ENCODE assay signal across 8 cellular contexts in the genomic region with DNA sequence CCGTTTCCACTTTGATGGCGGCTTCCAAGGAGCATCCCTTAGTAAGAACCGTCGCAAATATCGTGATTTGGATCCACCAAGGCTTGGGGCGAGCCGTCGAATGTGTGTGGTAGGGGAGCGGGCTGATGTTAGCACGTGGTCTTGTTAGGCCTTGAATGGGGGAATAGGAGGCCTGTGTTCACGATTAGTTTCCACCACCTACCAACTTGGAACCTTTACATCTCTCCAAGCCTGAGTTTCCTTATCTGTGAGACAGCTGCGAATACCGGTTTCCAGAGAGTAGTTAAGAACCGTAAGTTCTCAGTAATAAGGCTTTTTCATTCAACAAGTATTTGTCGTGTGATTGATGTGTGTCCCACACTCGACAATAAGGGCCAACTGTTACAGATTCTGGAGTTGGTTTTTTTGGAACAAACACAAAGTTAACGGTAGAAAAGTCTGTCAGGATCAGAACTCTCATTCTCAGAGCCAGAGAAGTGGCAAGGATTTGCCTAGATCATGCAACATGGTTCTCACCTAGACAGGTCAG. TPM values are rescaled to one million over a fixed set of nuclear protein-coding genes. Genes with fewer than 3 reads are reported as not detected.
A peak's percentile ranks its signal among the peaks of the same experiment; 100 is the strongest.
DNase-seq lines count a peak whose midpoint lies in the region; ATAC-seq and TF ChIP-seq lines count a peak whose summit lies in the region.

No MANE protein-coding gene starts in this region.

- H3K27me3 ChIP-seq in right cardiac atrium (ENCODE audit: control insufficient read depth, insufficient read depth) = no peaks in the 10 kb centered on the region

- no peak for TF ChIP-seq CTCF in WI38 (IDR thresholded peaks at IDR 0.05; ENCODE audit: low read depth, low read length)

- no peak for DNase-seq in activated naive CD4-positive, alpha-beta T cell (lab: John Stamatoyannopoulos, UW)
- DNase-seq in right cardiac atrium (no peak), cerebellar nuclear complex (lab: John Stamatoyannopoulos, UW) (no peak), GM19240 (ENCODE audit: insufficient read length, low spot score) (no peak)
- DNase-seq in activated CD4-positive, CD25-positive, alpha-beta regulatory T cell (lab: John Stamatoyannopoulos, UW) = no peak

- peaks cover 15% of the 10 kb centered on the region for H3K36me3 Mint-ChIP-seq in activated naive CD4-positive, alpha-beta T cell treated with anti-CD3 and anti-CD28 coated beads, Interleukin-2, amount 50 U/mL, for 24 hours

- no peaks in the 10 kb centered on the region for H3K9me3 Mint-ChIP-seq in activated naive CD4-positive, alpha-beta T cell treated with anti-CD3 and anti-CD28 coated beads, Interleukin-2, amount 50 U/mL, for 24 hours

- H3K4me3 ChIP-seq in WI38 (ENCODE audit: low read depth, low read length) (peak overlapping the region; percentile 76), right cardiac atrium (ENCODE audit: low read length) (peak overlapping the region; percentile 40), skin epidermis (peak overlapping the region; percentile 73 to 97 (median 90))

- no peaks in the 10 kb centered on the region for H3K9me3 ChIP-seq in right cardiac atrium (ENCODE audit: control insufficient read depth, low read length)

- H3K27ac ChIP-seq in right cardiac atrium (ENCODE audit: low read length) (peak overlapping the region; percentile 82), skin epidermis (peak overlapping the region in 20 of 21 experiments; percentile 76 to 98 (median 91))

- WGBS in right cardiac atrium = 9% methylated on average over 17 of the region's 17 CpGs

- peak in 1 of 2 donors; percentile 3 for ATAC-seq in right cardiac atrium

- intact Hi-C loops in right cardiac atrium (cut with DNase I) = no loop called here

- H3K4me1 Mint-ChIP-seq in activated naive CD4-positive, alpha-beta T cell treated with anti-CD3 and anti-CD28 coated beads, Interleukin-2, amount 50 U/mL, for 24 hours = peaks cover 40% of the 10 kb centered on the region

- peaks cover 11% of the 10 kb centered on the region for H3K4me1 ChIP-seq in right cardiac atrium (ENCODE audit: control insufficient read depth, insufficient read depth, low read length)

- peak overlapping the region; percentile 97 for H3K4me3 Mint-ChIP-seq in activated naive CD4-positive, alpha-beta T cell treated with anti-CD3 and anti-CD28 coated beads, Interleukin-2, amount 50 U/mL, for 24 hours

- H3K27me3 Mint-ChIP-seq in activated naive CD4-positive, alpha-beta T cell treated with anti-CD3 and anti-CD28 coated beads, Interleukin-2, amount 50 U/mL, for 24 hours = no peaks in the 10 kb centered on the region

- peak overlapping the region; percentile 92 for H3K27ac Mint-ChIP-seq in activated naive CD4-positive, alpha-beta T cell treated with anti-CD3 and anti-CD28 coated beads, Interleukin-2, amount 50 U/mL, for 24 hours

RNA-seq across cellular contexts. Expression of a gene that starts 0.7 kb away (rescaled TPM):
- 10 to 100 TPM; 71.7 to 89.1 (median 76.4) TPM for total RNA-seq in right cardiac atrium
- polyA plus RNA-seq in right cardiac atrium = 83.0 TPM

RNA-seq across cellular contexts. Expression of a gene that starts 8.5 kb away (rescaled TPM):
- total RNA-seq in right cardiac atrium = 1 to 10 TPM; 4.2 to 9.6 (median 6.4) TPM
- 9.6 TPM for polyA plus RNA-seq in right cardiac atrium

RNA-seq across cellular contexts. Expression of a gene that starts 22.0 kb away (rescaled TPM):
- 10 to 100 TPM in 2 of 4 donors, 1 to 10 TPM in 2; 7.9 to 11.7 (median 9.8) TPM for total RNA-seq in right cardiac atrium
- polyA plus RNA-seq in right cardiac atrium = 6.0 TPM

RNA-seq across cellular contexts. Expression of a gene that starts 32.2 kb away (rescaled TPM):
- total RNA-seq in right cardiac atrium = 10 to 100 TPM; 14.8 to 18.4 (median 15.8) TPM
- polyA plus RNA-seq in right cardiac atrium = 10.4 TPM

RNA-seq across cellular contexts. Expression of a gene that starts 38.0 kb away (rescaled TPM):
- total RNA-seq in right cardiac atrium = 1 to 10 TPM in 1 of 4 donors, under 1 TPM in 3; 0.19 to 1.2 (median 0.88) TPM
- 0.54 TPM for polyA plus RNA-seq in right cardiac atrium

Comparison
In these comparisons a context has a peak if more than half of its experiments do, and no peak if none do; other contexts are left out.
1. H3K4me3 ChIP-seq: peak in every context shown above with its lines; median percentile 90 in skin epidermis; 76 in WI38; 40 in right cardiac atrium.